ENCODE assay signal across 17 cellular contexts in genomic region chr22:30948930-30949342, GRCh38. TPM values are rescaled to one million over a fixed set of nuclear protein-coding genes. Genes with fewer than 3 reads are reported as not detected.
DNase-seq lines count a peak whose midpoint lies in the region; TF ChIP-seq lines count a peak whose summit lies in the region.
"Had no signal": no experiment of that assay in that cellular context is flagged by ENCODE, and none has a peak within 500 bp of the region (broad histone marks: within the 10 kb centered on the region; RNA-seq: fewer than 3 reads in every experiment).

No MANE protein-coding gene starts in this region.

- H3K4me3 ChIP-seq in AG04449 (ENCODE audit: low read depth, low read length): no peak overlapping the region
- H3K4me3 ChIP-seq in cardiac fibroblast (replicated peaks in 1 of 2; ENCODE audit: low read depth in 2 of 2, low read length in 2 of 2): no peak overlapping the region
- no peak overlapping the region for H3K4me3 ChIP-seq in transverse colon
- H3K4me3 ChIP-seq in adrenal gland: no peak overlapping the region
- H3K4me3 ChIP-seq: K562 had no signal

- H3K36me3 ChIP-seq in transverse colon (peaks cover 0 to 29% (median 11%) of the 10 kb centered on the region in 4 donors), adrenal gland (replicated peaks in 1 of 2) (peaks cover 0 to 58% of the 10 kb centered on the region in 2 donors)

- H3K9me3 ChIP-seq in transverse colon (no peaks in the 10 kb centered on the region), adrenal gland (replicated peaks in 1 of 3) (no peaks in the 10 kb centered on the region)

- no peak for TF ChIP-seq CTCF in AG04449 (IDR thresholded peaks at IDR 0.05; ENCODE audit: insufficient read depth, low read length, missing control alignments)
- peak; percentile 8 for TF ChIP-seq CTCF in cardiac fibroblast (IDR thresholded peaks at IDR 0.05; ENCODE audit: low read depth, low read length)
- TF ChIP-seq CTCF in transverse colon (IDR thresholded peaks at IDR 0.05): no peak
- no peak for TF ChIP-seq CTCF in adrenal gland (IDR thresholded peaks at IDR 0.05)

- no peak for TF ChIP-seq EP300 in transverse colon (IDR thresholded peaks at IDR 0.05; ENCODE audit: low read depth)

- DNase-seq in AG04449 (ENCODE audit: low read depth, low spot score): peak; percentile 28
- DNase-seq in GM04503 (ENCODE audit: low read depth): peak; percentile 71
- peak in 1 of 2 donors; percentile 40 for DNase-seq in cardiac fibroblast (ENCODE audit: low read depth in 2 of 2)
- peak; percentile 37 for DNase-seq in myocyte (ENCODE audit: low read depth)
- no peak for DNase-seq in ureter (ENCODE audit: low spot score)
- DNase-seq in C1 segment of cervical spinal cord (lab: John Stamatoyannopoulos, UW): no peak
- no peak for DNase-seq in transverse colon
- no peak for DNase-seq in adrenal gland
- DNase-seq: activated CD4-positive, alpha-beta T cell treated with anti-CD3 and anti-CD28 coated beads for 36 hours; activated naive CD8-positive, alpha-beta T cell treated with anti-CD3 and anti-CD28 coated beads, Interleukin-2, amount 50 U/mL, for 24 hours; DMS 273 treated with DMSO at 0.1 percent for 48 hours; erythroblast; NCI-H1105; posterior cingulate gyrus; SIG-M5; stimulated activated naive CD4-positive, alpha-beta T cell treated with Interleukin-2 at 50 U/mL for 16 hours had no signal

- TF ChIP-seq POLR2A in transverse colon (IDR thresholded peaks at IDR 0.05) (no peak), adrenal gland (IDR thresholded peaks at IDR 0.05) (no peak)

- CTCF ChIA-PET in AG04449 (lab: Yijun Ruan, JAX): interaction anchor here (0.9 to 4.2 kb wide), 10 partner anchors 9 to 282 kb away, joined by 3 to 66 read pairs (median 4); partner anchors contain the start of genes MORC2, SELENOM, SMTN and TUG1

- H3K27me3 ChIP-seq in transverse colon (no peaks in the 10 kb centered on the region), adrenal gland (no peaks in the 10 kb centered on the region)

- in situ Hi-C loops in transverse colon (cut with MboI; ENCODE audit: low pct_ligation_motif_present in 1 of 4, low pct_unique_long_range_greater_than_20kb in 1 of 4, low sequenced_read_pairs in 3 of 4): loop anchor here in 3 of 4 donors (10.0 kb wide), 1 partner anchor 136 kb away; the partner anchor contains the start of gene SMTN (in 3 of the 3)

- peak overlapping the region in 2 of 4 donors; percentile 10 to 47 for H3K27ac ChIP-seq in transverse colon
- no peak overlapping the region for H3K27ac ChIP-seq in adrenal gland

- POLR2A ChIA-PET in AG04449 (lab: Yijun Ruan, JAX): interaction anchor here (0.6 kb wide), 1 partner anchor 136 kb away, joined by 3 read pairs; no protein-coding TSS in a partner anchor

- 64 to 73% methylated on average over 2 to 3 of the region's 3 CpGs for WGBS in transverse colon (ENCODE audit: low coverage in 1 of 2), 2 donors
- 67 to 71% (median 69%) methylated on average over 3 of the region's 3 CpGs for WGBS in adrenal gland, 4 donors

- intact Hi-C loops in transverse colon (cut with DNase I; ENCODE audit: low total_unique reads): loop anchor here (2.0 to 5.0 kb wide), 2 partner anchors 136 to 203 kb away; no protein-coding TSS in a partner anchor
- intact Hi-C loops in adrenal gland (cut with DNase I): loop anchor here in 1 of 2 donors (10.0 kb wide), 1 partner anchor 196 kb away; the partner anchor contains the start of gene PLA2G3

- H3K4me1 ChIP-seq in transverse colon (peaks cover 0 to 16% (median 8%) of the 10 kb centered on the region in 4 donors), adrenal gland (replicated peaks in 1 of 2) (peaks cover 0 to 12% of the 10 kb centered on the region in 2 donors)

RNA-seq across cellular contexts. Expression of gene MORC2, which starts 19.6 kb away (rescaled TPM):
- total RNA-seq in myocyte (16.4 and 18.3 TPM in 2 replicates), ureter (31.2 TPM), transverse colon (10 to 100 TPM; 11.9 to 23.9 (median 19.1) TPM), adrenal gland (10 to 100 TPM; 13.9 to 32.1 (median 17.3) TPM)
- polyA plus RNA-seq in myocyte (2012): 24.4 TPM
- 10 to 100 TPM; 19.7 to 60.1 (median 25.8) TPM for polyA plus RNA-seq in adrenal gland

RNA-seq across cellular contexts. Expression of gene TUG1, which starts 20.1 kb away (rescaled TPM):
- total RNA-seq in myocyte (54.2 and 54.5 TPM in 2 replicates), ureter (119 TPM), transverse colon (100 to 1,000 TPM in 3 of 4 donors, 10 to 100 TPM in 1; 77.7 to 294 (median 112) TPM), adrenal gland (10 to 100 TPM; 33.3 to 62.1 (median 54.0) TPM)
- polyA plus RNA-seq in myocyte (2012): 35.6 TPM
- polyA plus RNA-seq in adrenal gland: 10 to 100 TPM; 46.7 to 66.4 (median 47.0) TPM

Comparison
In these comparisons a context has a peak if more than half of its experiments do, and no peak if none do; other contexts are left out.
1. DNase-seq: peak in AG04449 (single experiment), GM04503 (single experiment) and myocyte (single experiment); none in ureter (single experiment), C1 segment of cervical spinal cord (0 of 14), transverse colon (single experiment) and adrenal gland (0 of 7).